ENCODE assay signal across 30 cellular contexts in genomic region chr3:64620020-64620419, GRCh38.
"Had no signal": no experiment of that assay in that cellular context is flagged by ENCODE, and none has a peak within 500 bp of the region (broad histone marks: within the 10 kb centered on the region; RNA-seq: fewer than 3 reads in every experiment).

No MANE protein-coding gene starts in this region.

- H3K27me3 ChIP-seq: ascending aorta, cardiac muscle cell had no signal

- H3K27ac ChIP-seq: ascending aorta, cardiac muscle cell, VCaP had no signal

- FAIRE-seq: bronchial epithelial cell, TTC549 had no signal

- H3K4me3 ChIP-seq: ascending aorta, cardiac muscle cell had no signal

- ATAC-seq: activated CD4-positive, alpha-beta T cell treated with anti-CD3 and anti-CD28 coated beads for 36 hours; activated CD4-positive, CD25-positive, alpha-beta regulatory T cell treated with anti-CD3 and anti-CD28 coated beads, Interleukin-2, amount 50 U/mL, for 24 hours; activated CD8-positive, alpha-beta T cell treated with anti-CD3 and anti-CD28 coated beads for 36 hours; activated naive CD8-positive, alpha-beta T cell treated with anti-CD3 and anti-CD28 coated beads, Interleukin-2, amount 50 U/mL, for 24 hours; activated T-cell treated with anti-CD3 and anti-CD28 coated beads, Interleukin-2, amount 50 U/mL, for 4 hours; activated T-cell treated with anti-CD3 and anti-CD28 coated beads, Interleukin-2, amount 50 U/mL, for 72 hours; activated T-helper 17 cell treated with anti-CD3 and anti-CD28 coated beads, Interleukin-2, amount 50 U/mL, for 72 hours had no signal

- H3K4me1 ChIP-seq: ascending aorta had no signal

- DNase-seq: activated CD4-positive, alpha-beta memory T cell treated with anti-CD3 and anti-CD28 coated beads for 36 hours; activated CD4-positive, alpha-beta T cell treated with anti-CD3 and anti-CD28 coated beads for 1 hour; activated CD4-positive, alpha-beta T cell treated with anti-CD3 and anti-CD28 coated beads for 36 hours; activated CD4-positive, alpha-beta T cell treated with anti-CD3 and anti-CD28 coated beads for 48 hours; activated CD4-positive, alpha-beta T cell treated with anti-CD3 and anti-CD28 coated beads, Interleukin-2, amount 10 ng/mL, durations not matched to agents 7 days and 5 days; activated CD4-positive, CD25-positive, alpha-beta regulatory T cell; activated CD8-positive, alpha-beta memory T cell treated with anti-CD3 and anti-CD28 coated beads, Interleukin-2, amount 50 U/mL, for 4 hours; activated CD8-positive, alpha-beta T cell treated with anti-CD3 and anti-CD28 coated beads for 36 hours; activated effector memory CD4-positive, alpha-beta T cell treated with anti-CD3 and anti-CD28 coated beads, Interleukin-2, amount 50 U/mL, for 16 hours; activated naive CD4-positive, alpha-beta T cell treated with anti-CD3 and anti-CD28 coated beads, Interleukin-2, amount 10 ng/mL, durations not matched to agents 7 days and 5 days; activated naive CD4-positive, alpha-beta T cell treated with Interleukin-2 at 50 U/mL for 16 hours; activated naive CD8-positive, alpha-beta T cell treated with anti-CD3 and anti-CD28 coated beads, Interleukin-2, amount 10 ng/mL, durations not matched to agents 7 days and 5 days; activated naive CD8-positive, alpha-beta T cell treated with anti-CD3 and anti-CD28 coated beads, Interleukin-2, amount 50 U/mL, for 24 hours; activated T-cell treated with anti-CD3 and anti-CD28 coated beads for 4 hours; activated T-cell treated with anti-CD3 and anti-CD28 coated beads, Interleukin-2, amount 50 U/mL, for 1 hour; activated T-cell treated with anti-CD3 and anti-CD28 coated beads, Interleukin-2, amount 50 U/mL, for 4 hours; activated T-cell treated with anti-CD3 and anti-CD28 coated beads, Interleukin-2, amount 50 U/mL, for 72 hours; amygdala; anterior cingulate cortex; cerebellar nuclear complex; T-helper 1 cell; T-helper 2 cell; T-helper 9 cell had no signal

- H3K9me3 ChIP-seq: ascending aorta had no signal
